ENCODE assay signal across 8 cellular contexts in the genomic region with DNA sequence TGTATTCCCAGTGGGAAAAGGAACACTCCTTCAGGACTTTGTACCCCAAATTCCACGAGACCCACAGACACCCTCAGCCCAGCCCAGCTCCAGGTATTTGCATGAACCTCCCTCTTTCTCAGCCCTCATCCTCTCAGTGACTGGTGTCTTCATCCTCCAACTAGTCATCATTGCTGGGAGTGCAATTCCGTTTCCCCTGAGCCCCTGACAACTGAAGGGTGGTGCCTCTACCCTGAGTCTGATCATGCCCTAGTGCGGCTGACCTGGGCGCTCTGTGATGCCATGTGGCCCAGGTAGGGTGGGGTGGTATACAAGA. TPM values are rescaled to one million over a fixed set of nuclear protein-coding genes. Genes with fewer than 3 reads are reported as not detected.
A peak's percentile ranks its signal among the peaks of the same experiment; 100 is the strongest.
DNase-seq lines count a peak whose midpoint lies in the region; ATAC-seq and TF ChIP-seq lines count a peak whose summit lies in the region.

No MANE protein-coding gene starts in this region.

- H3K27ac Mint-ChIP-seq in stimulated activated naive B cell treated with anti-CD40 and anti-IgM and Interleukin-4, amounts not matched to agents 10 μg/mL and 1 μg/mL and 100 μg/mL, for 72 hours, result peak overlapping the region; percentile 89

- no peaks in the 10 kb centered on the region for H3K27me3 ChIP-seq in RWPE2 (ENCODE audit: insufficient read depth, poor library complexity, severe bottlenecking)
- H3K27me3 ChIP-seq in foreskin keratinocyte, result no peaks in the 10 kb centered on the region

- no peak for DNase-seq in RWPE2 (ENCODE audit: low spot score)
- no peak for DNase-seq in foreskin keratinocyte
- no peak for DNase-seq in stimulated activated naive B cell treated with anti-CD40 and anti-IgM and Interleukin-4, amounts not matched to agents 10 μg/mL and 1 μg/mL and 100 μg/mL, for 72 hours
- no peak for DNase-seq in NCI-H446 (lab: John Stamatoyannopoulos, UW)
- no peak for DNase-seq in EL

- H3K27ac ChIP-seq in RWPE2 (ENCODE audit: poor library complexity, severe bottlenecking) (no peak overlapping the region), foreskin keratinocyte (no peak overlapping the region)

- no peaks in the 10 kb centered on the region for H3K27me3 Mint-ChIP-seq in stimulated activated naive B cell treated with anti-CD40 and anti-IgM and Interleukin-4, amounts not matched to agents 10 μg/mL and 1 μg/mL and 100 μg/mL, for 72 hours

- H3K36me3 ChIP-seq in RWPE2 (ENCODE audit: low read depth), result no peaks in the 10 kb centered on the region

- H3K4me1 Mint-ChIP-seq in stimulated activated naive B cell treated with anti-CD40 and anti-IgM and Interleukin-4, amounts not matched to agents 10 μg/mL and 1 μg/mL and 100 μg/mL, for 72 hours, result peaks cover 25 to 39% of the 10 kb centered on the region in 2 donors

- TF ChIP-seq CTCF in RWPE2 (IDR thresholded peaks at IDR 0.05; ENCODE audit: poor library complexity, severe bottlenecking) (no peak), foreskin keratinocyte (conservative IDR thresholded peaks at IDR 0.05) (no peak)

- H3K4me1 ChIP-seq in RWPE2 (ENCODE audit: insufficient read depth, poor library complexity, severe bottlenecking) (no peaks in the 10 kb centered on the region), foreskin keratinocyte (no peaks in the 10 kb centered on the region)

- peak overlapping the region; percentile 42 for H3K4me3 ChIP-seq in RWPE2 (ENCODE audit: severe bottlenecking)

- no peaks in the 10 kb centered on the region for H3K9me3 Mint-ChIP-seq in stimulated activated naive B cell treated with anti-CD40 and anti-IgM and Interleukin-4, amounts not matched to agents 10 μg/mL and 1 μg/mL and 100 μg/mL, for 72 hours

- ATAC-seq in GM18511 (IDR thresholded peaks at IDR 0.05; ENCODE audit: unreplicated experiment), result peak; percentile 14
- peak; percentile 3 for ATAC-seq in HG02610 (IDR thresholded peaks at IDR 0.05; ENCODE audit: unreplicated experiment)
- ATAC-seq in RWPE2 (ENCODE audit: low read depth), result peak; percentile 4; the same call in 1 of the 3 replicates
- ATAC-seq in foreskin keratinocyte, result peak; percentile 1
- ATAC-seq in stimulated activated naive B cell treated with anti-CD40 and anti-IgM and Interleukin-4, amounts not matched to agents 10 μg/mL and 1 μg/mL and 100 μg/mL, for 72 hours (replicated peaks), result peak; percentile 12 to 21
- no peak for ATAC-seq in GM18861 (IDR thresholded peaks at IDR 0.05; ENCODE audit: unreplicated experiment)

- H3K9me3 ChIP-seq in RWPE2 (ENCODE audit: severe bottlenecking), result no peaks in the 10 kb centered on the region

- peak overlapping the region; percentile 81 to 91 for H3K4me3 Mint-ChIP-seq in stimulated activated naive B cell treated with anti-CD40 and anti-IgM and Interleukin-4, amounts not matched to agents 10 μg/mL and 1 μg/mL and 100 μg/mL, for 72 hours

- H3K36me3 Mint-ChIP-seq in stimulated activated naive B cell treated with anti-CD40 and anti-IgM and Interleukin-4, amounts not matched to agents 10 μg/mL and 1 μg/mL and 100 μg/mL, for 72 hours, result no peaks in the 10 kb centered on the region

RNA-seq across cellular contexts. Expression of gene ZNF692, which starts 3.8 kb away (rescaled TPM):
- 26.2 and 27.3 TPM in 2 replicates for total RNA-seq in foreskin keratinocyte
- polyA plus RNA-seq in foreskin keratinocyte, result 33.1 and 33.8 TPM in 2 replicates

RNA-seq across cellular contexts. Expression of gene ZNF672, which starts 24.6 kb away (rescaled TPM):
- total RNA-seq in foreskin keratinocyte, result 14.9 and 16.1 TPM in 2 replicates
- 13.3 and 15.9 TPM in 2 replicates for polyA plus RNA-seq in foreskin keratinocyte

RNA-seq across cellular contexts. Expression of gene SH3BP5L, which starts 36.9 kb away (rescaled TPM):
- total RNA-seq in foreskin keratinocyte, result 16.8 and 18.5 TPM in 2 replicates
- polyA plus RNA-seq in foreskin keratinocyte, result 13.5 and 15.4 TPM in 2 replicates

RNA-seq across cellular contexts. Expression of gene PGBD2, which starts 43.4 kb away (rescaled TPM):
- 3.4 and 4.1 TPM in 2 replicates for total RNA-seq in foreskin keratinocyte
- 2.0 and 2.4 TPM in 2 replicates for polyA plus RNA-seq in foreskin keratinocyte
